Comparison of ENCODE assay signal across 1 cellular context in genomic region chr11:61964941-61965282, GRCh38.
TF ChIP-seq lines count a peak whose summit lies in the region.

No MANE protein-coding gene starts in this region.

TF ChIP-seq in WTC11, 78 proteins besides CTCF, POLR2A, EP300 and RAD21 (continued from another document):
- TF ChIP-seq, protein P1, sequence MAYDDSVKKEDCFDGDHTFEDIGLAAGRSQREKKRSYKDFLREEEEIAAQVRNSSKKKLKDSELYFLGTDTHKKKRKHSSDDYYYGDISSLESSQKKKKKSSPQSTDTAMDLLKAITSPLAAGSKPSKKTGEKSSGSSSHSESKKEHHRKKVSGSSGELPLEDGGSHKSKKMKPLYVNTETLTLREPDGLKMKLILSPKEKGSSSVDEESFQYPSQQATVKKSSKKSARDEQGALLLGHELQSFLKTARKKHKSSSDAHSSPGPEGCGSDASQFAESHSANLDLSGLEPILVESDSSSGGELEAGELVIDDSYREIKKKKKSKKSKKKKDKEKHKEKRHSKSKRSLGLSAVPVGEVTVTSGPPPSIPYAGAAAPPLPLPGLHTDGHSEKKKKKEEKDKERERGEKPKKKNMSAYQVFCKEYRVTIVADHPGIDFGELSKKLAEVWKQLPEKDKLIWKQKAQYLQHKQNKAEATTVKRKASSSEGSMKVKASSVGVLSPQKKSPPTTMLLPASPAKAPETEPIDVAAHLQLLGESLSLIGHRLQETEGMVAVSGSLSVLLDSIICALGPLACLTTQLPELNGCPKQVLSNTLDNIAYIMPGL (CRISPR knock-in tag; IDR thresholded peaks at IDR 0.05): no peak
- TF ChIP-seq ZBTB21 (CRISPR knock-in tag; IDR thresholded peaks at IDR 0.05; ENCODE audit: borderline replicate concordance): no peak
- no peak for TF ChIP-seq ZNF416 (CRISPR knock-in tag; IDR thresholded peaks at IDR 0.05)
- no peak for TF ChIP-seq RORB (CRISPR knock-in tag; IDR thresholded peaks at IDR 0.05)
- no peak for TF ChIP-seq FOXJ3 (CRISPR knock-in tag; IDR thresholded peaks at IDR 0.05; ENCODE audit: borderline replicate concordance)
- no peak for TF ChIP-seq E2F4 (CRISPR knock-in tag; IDR thresholded peaks at IDR 0.05; ENCODE audit: borderline replicate concordance, low read depth)
- no peak for TF ChIP-seq ESRRA (CRISPR knock-in tag; IDR thresholded peaks at IDR 0.05; ENCODE audit: borderline replicate concordance)
- TF ChIP-seq NFYB (CRISPR knock-in tag; conservative IDR thresholded peaks at IDR 0.05; ENCODE audit: low read depth): no peak
